ENCODE assay signal across 11 cellular contexts in the genomic region with DNA sequence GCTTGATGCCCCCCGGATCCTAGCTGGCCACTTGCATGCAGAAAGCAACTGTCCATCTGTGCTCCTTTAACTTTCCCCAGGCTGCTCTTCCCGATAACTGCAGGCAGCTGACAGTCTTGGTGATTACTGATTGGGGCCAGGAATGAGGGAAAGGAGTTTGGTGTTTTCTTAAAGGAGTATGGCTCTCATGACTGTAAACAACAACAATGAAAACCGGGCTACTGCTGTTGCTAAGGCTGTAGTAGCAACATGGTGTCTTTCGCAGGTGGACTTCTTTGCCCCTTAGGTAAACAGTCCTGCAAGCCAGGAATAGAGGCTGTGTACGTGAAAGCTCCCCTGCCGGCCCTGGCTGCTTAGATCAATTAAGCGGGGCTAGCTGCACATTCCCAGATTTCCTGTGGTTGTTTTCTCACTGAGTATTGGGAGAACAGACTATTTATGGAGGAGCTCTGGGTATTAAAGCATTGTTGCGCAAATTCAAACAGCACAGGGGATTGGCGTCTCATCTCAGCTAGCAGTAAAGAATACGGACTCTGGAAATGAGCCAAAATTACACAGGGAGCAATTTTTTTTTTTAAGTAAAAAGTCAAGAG.
A peak's percentile ranks its signal among the peaks of the same experiment; 100 is the strongest.
DNase-seq lines count a peak whose midpoint lies in the region; ATAC-seq, FAIRE-seq and TF ChIP-seq lines count a peak whose summit lies in the region.
"Had no signal": no experiment of that assay in that cellular context is flagged by ENCODE, and none has a peak within 500 bp of the region (broad histone marks: within the 10 kb centered on the region; RNA-seq: fewer than 3 reads in every experiment).

No MANE protein-coding gene starts in this region.

- 0 out of 2 replicates have a peak, but pooled peaks have one; percentile 13 for TF ChIP-seq EP300 in K562 (IDR thresholded peaks at IDR 0.05; ENCODE audit: low read length)

- H3K4me2 ChIP-seq in K562 (ENCODE audit: insufficient read depth, low read length) (peak overlapping the region; percentile 67), hepatocyte (peak overlapping the region; percentile 59)

- ATAC-seq in K562 (peak; percentile 71), GM19351 (IDR thresholded peaks at IDR 0.05; ENCODE audit: unreplicated experiment) (no peak), GM21717 (IDR thresholded peaks at IDR 0.05; ENCODE audit: unreplicated experiment) (no peak)
- ATAC-seq: HCT116 had no signal

- H3K9me3 ChIP-seq in K562 (replicated peaks; ENCODE audit: control insufficient read depth, insufficient read depth, low read depth, low read length) = no peaks in the 10 kb centered on the region
- no peaks in the 10 kb centered on the region for H3K9me3 ChIP-seq in hepatocyte (ENCODE audit: low read depth)
- no peaks in the 10 kb centered on the region for H3K9me3 ChIP-seq in subcutaneous abdominal adipose tissue (ENCODE audit: control insufficient read depth in 5 of 5, low read length in 5 of 5)

- H3K79me2 ChIP-seq in K562 (ENCODE audit: control insufficient read depth, insufficient read depth, low read length) (no peaks in the 10 kb centered on the region), hepatocyte (no peaks in the 10 kb centered on the region)

- intact Hi-C loops in K562 (cut with micrococcal nuclease) = no loop called here

- no peaks in the 10 kb centered on the region for H3K27me3 Mint-ChIP-seq in activated CD4-positive, alpha-beta memory T cell treated with anti-CD3 and anti-CD28 coated beads, Interleukin-2, amount 10 ng/mL, durations not matched to agents 7 days and 5 days

- H3K4me1 ChIP-seq in K562 (replicated peaks in 1 of 2; ENCODE audit: control insufficient read depth in 2 of 2, insufficient read depth in 2 of 2, low read length in 2 of 2) = peaks cover 7 to 22% of the 10 kb centered on the region in 2 experiments; a peak in 4 of 5 replicates
- peaks cover 29% of the 10 kb centered on the region for H3K4me1 ChIP-seq in hepatocyte (ENCODE audit: insufficient read depth)
- H3K4me1 ChIP-seq in subcutaneous abdominal adipose tissue (ENCODE audit: control insufficient read depth in 5 of 5, insufficient read depth in 5 of 5, low read length in 5 of 5) = peaks cover 6 to 52% (median 31%) of the 10 kb centered on the region in 5 donors

- TF ChIP-seq POLR2A in K562 (conservative IDR thresholded peaks at IDR 0.05) = no peak

- TF ChIP-seq CTCF in K562 (IDR thresholded peaks at IDR 0.05 in 2 of 3, conservative IDR thresholded peaks at IDR 0.05 in 1 of 3; ENCODE audit: insufficient read depth in 2 of 3, low read depth in 1 of 3, low read length in 3 of 3) (no peak), hepatocyte (IDR thresholded peaks at IDR 0.05; ENCODE audit: poor library complexity) (no peak)

- no peaks in the 10 kb centered on the region for H3K9me2 ChIP-seq in hepatocyte (replicated peaks; ENCODE audit: insufficient read depth)

- POLR2A ChIA-PET in K562 (lab: Yijun Ruan, JAX) = no interaction called here
- POLR2A ChIA-PET in activated CD4-positive, alpha-beta memory T cell treated with anti-CD3 and anti-CD28 coated beads, Interleukin-2, amount 10 ng/mL, durations not matched to agents 7 days and 5 days (lab: Charles Lee) = no interaction called here

- in situ Hi-C loops in K562 (cut with MboI) = no loop called here

- no peak overlapping the region for H3K27ac Mint-ChIP-seq in activated CD4-positive, alpha-beta memory T cell treated with anti-CD3 and anti-CD28 coated beads, Interleukin-2, amount 10 ng/mL, durations not matched to agents 7 days and 5 days

- no peak for TF ChIP-seq RAD21 in K562 (CRISPR knock-in tag; conservative IDR thresholded peaks at IDR 0.05 in 1 of 2, IDR thresholded peaks at IDR 0.05 in 1 of 2)

- FAIRE-seq in K562 (lab: Jason Lieb, UNC) = peak; percentile 67

- H3K4me1 Mint-ChIP-seq in activated CD4-positive, alpha-beta memory T cell treated with anti-CD3 and anti-CD28 coated beads, Interleukin-2, amount 10 ng/mL, durations not matched to agents 7 days and 5 days = peaks cover 3% of the 10 kb centered on the region

- no peaks in the 10 kb centered on the region for H3K9me3 Mint-ChIP-seq in activated CD4-positive, alpha-beta memory T cell treated with anti-CD3 and anti-CD28 coated beads, Interleukin-2, amount 10 ng/mL, durations not matched to agents 7 days and 5 days

- no peak overlapping the region; the same call in 1 of the 3 replicates for H3K27ac ChIP-seq in K562 (ENCODE audit: extremely low read depth, low read depth, low read length)
- no peak overlapping the region for H3K27ac ChIP-seq in hepatocyte
- peak overlapping the region; percentile 82 for H3K27ac ChIP-seq in subcutaneous abdominal adipose tissue (ENCODE audit: low read depth, low read length)

- no peaks in the 10 kb centered on the region for H3K9me1 ChIP-seq in K562 (ENCODE audit: control insufficient read depth, insufficient read depth, low read length)

- H4K20me1 ChIP-seq in K562 (replicated peaks; ENCODE audit: control insufficient read depth, insufficient read depth, low read length) (peaks cover 5% of the 10 kb centered on the region; the same call in 1 of the 2 replicates), hepatocyte (ENCODE audit: insufficient read depth, poor library complexity, severe bottlenecking) (no peaks in the 10 kb centered on the region)

- DNase-seq in NCI-H1092 treated with DMSO at 0.1 percent for 48 hours (lab: John Stamatoyannopoulos, UW) (peak; percentile 59), K562 (ENCODE audit: extremely low read depth in 1 of 4, low spot score in 3 of 4) (peak in 3 of 4 experiments; percentile 17 to 50 (median 26)), hepatocyte (ENCODE audit: low spot score) (peak; percentile 49), iPS-NIHi11 (ENCODE audit: low spot score) (no peak)
- no peak for DNase-seq in activated CD4-positive, alpha-beta memory T cell treated with anti-CD3 and anti-CD28 coated beads, Interleukin-2, amount 10 ng/mL, durations not matched to agents 7 days and 5 days
- DNase-seq: amniotic stem cell had no signal

- H3K36me3 Mint-ChIP-seq in activated CD4-positive, alpha-beta memory T cell treated with anti-CD3 and anti-CD28 coated beads, Interleukin-2, amount 10 ng/mL, durations not matched to agents 7 days and 5 days (ENCODE audit: low read depth) = no peaks in the 10 kb centered on the region

- no peak overlapping the region for H3K4me3 ChIP-seq in K562
- no peak overlapping the region for H3K4me3 ChIP-seq in hepatocyte
- peak overlapping the region; percentile 55 to 62 (median 58) for H3K4me3 ChIP-seq in subcutaneous abdominal adipose tissue (ENCODE audit: low read depth in 1 of 5, low read length in 5 of 5)
- H3K4me3 ChIP-seq: lung had no signal

- H3K4me3 Mint-ChIP-seq in activated CD4-positive, alpha-beta memory T cell treated with anti-CD3 and anti-CD28 coated beads, Interleukin-2, amount 10 ng/mL, durations not matched to agents 7 days and 5 days = no peak overlapping the region

- no TSS peak for BruUV-seq in K562 (replicated peaks; lab: Mats Ljungman, UMichigan)

- 31% methylated on average over 10 of the region's 10 CpGs for WGBS in K562 (ENCODE audit: insufficient coverage, low coverage, missing lambda C conversion rate)
- WGBS in hepatocyte (ENCODE audit: low lambda C conversion rate, missing lambda C conversion rate) = 33% methylated on average over 10 of the region's 10 CpGs

- H3K27me3 ChIP-seq in K562 (ENCODE audit: control insufficient read depth in 2 of 2, insufficient read depth in 2 of 2, low read length in 2 of 2) (no peaks in the 10 kb centered on the region), hepatocyte (no peaks in the 10 kb centered on the region), subcutaneous abdominal adipose tissue (ENCODE audit: control insufficient read depth in 5 of 5, insufficient read depth in 4 of 5, low read length in 5 of 5) (no peaks in the 10 kb centered on the region)

- peak overlapping the region; percentile 5 to 22; a peak in 1 of 4 replicates for H3K9ac ChIP-seq in K562 (ENCODE audit: insufficient read depth in 1 of 2, low read depth in 2 of 2, low read length in 2 of 2)
- peak overlapping the region in 4 of 5 donors; percentile 38 to 50 (median 42) for H3K9ac ChIP-seq in subcutaneous abdominal adipose tissue (ENCODE audit: low read length in 5 of 5)

- H3K36me3 ChIP-seq in K562 (ENCODE audit: control insufficient read depth, insufficient read depth, low read length) = peaks cover 8% of the 10 kb centered on the region
- no peaks in the 10 kb centered on the region for H3K36me3 ChIP-seq in hepatocyte (replicated peaks; ENCODE audit: insufficient read depth, low read depth)
- H3K36me3 ChIP-seq in subcutaneous abdominal adipose tissue (ENCODE audit: control insufficient read depth in 5 of 5, insufficient read depth in 5 of 5, low read length in 5 of 5) = peaks cover 12 to 43% (median 29%) of the 10 kb centered on the region in 5 donors

- H2AFZ ChIP-seq in K562 (ENCODE audit: low read depth, low read length) = peak overlapping the region; percentile 5; the same call in 1 of the 2 replicates
- H2AFZ ChIP-seq in hepatocyte = no peak overlapping the region

- CTCF ChIA-PET in K562 (lab: Yijun Ruan, JAX; ENCODE audit: low intra/inter-chr PET ratio) = no interaction called here
- CTCF ChIA-PET in activated CD4-positive, alpha-beta memory T cell treated with anti-CD3 and anti-CD28 coated beads, Interleukin-2, amount 10 ng/mL, durations not matched to agents 7 days and 5 days (lab: Charles Lee) = no interaction called here

TF ChIP-seq in K562, 482 proteins besides CTCF, POLR2A, EP300 and RAD21 (continues in another document):
- TF ChIP-seq, protein P1, sequence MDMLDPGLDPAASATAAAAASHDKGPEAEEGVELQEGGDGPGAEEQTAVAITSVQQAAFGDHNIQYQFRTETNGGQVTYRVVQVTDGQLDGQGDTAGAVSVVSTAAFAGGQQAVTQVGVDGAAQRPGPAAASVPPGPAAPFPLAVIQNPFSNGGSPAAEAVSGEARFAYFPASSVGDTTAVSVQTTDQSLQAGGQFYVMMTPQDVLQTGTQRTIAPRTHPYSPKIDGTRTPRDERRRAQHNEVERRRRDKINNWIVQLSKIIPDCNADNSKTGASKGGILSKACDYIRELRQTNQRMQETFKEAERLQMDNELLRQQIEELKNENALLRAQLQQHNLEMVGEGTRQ (CRISPR knock-in tag; IDR thresholded peaks at IDR 0.05) = peak; percentile 13; the same call in 1 of the 2 replicates
- TF ChIP-seq CEBPB (tag; IDR thresholded peaks at IDR 0.05) (peak; percentile 80), ARID1B (IDR thresholded peaks at IDR 0.05) (peak; percentile 22), FOXA3 (CRISPR knock-in tag; conservative IDR thresholded peaks at IDR 0.05 in 1 of 2, IDR thresholded peaks at IDR 0.05 in 1 of 2) (0 out of 4 replicates have a peak, but pooled peaks of 1 of the 2 experiments have one; percentile 3), C11orf30 (IDR thresholded peaks at IDR 0.05; ENCODE audit: low read depth) (no peak), CBFA2T3 (IDR thresholded peaks at IDR 0.05) (peak; percentile 77), BMI1 (IDR thresholded peaks at IDR 0.05; ENCODE audit: low read length) (no peak), RCOR1 (IDR thresholded peaks at IDR 0.05; ENCODE audit: borderline replicate concordance in 1 of 2, low read depth in 2 of 2, low read length in 2 of 2) (no peak), ZNF347 (CRISPR knock-in tag; IDR thresholded peaks at IDR 0.05; ENCODE audit: low read depth) (no peak)

Comparison
In these comparisons a context has a peak if more than half of its experiments do, and no peak if none do; other contexts are left out.
1. DNase-seq: peak in NCI-H1092 treated with DMSO at 0.1 percent for 48 hours (single experiment), K562 (3 of 4) and hepatocyte (single experiment); none in activated CD4-positive, alpha-beta memory T cell treated with anti-CD3 and anti-CD28 coated beads, Interleukin-2, amount 10 ng/mL, durations not matched to agents 7 days and 5 days (single experiment) and iPS-NIHi11 (single experiment).
2. H3K4me3 ChIP-seq: peak in subcutaneous abdominal adipose tissue (5 of 5); none in K562 (single experiment) and hepatocyte (single experiment).